In the genomic region with DNA sequence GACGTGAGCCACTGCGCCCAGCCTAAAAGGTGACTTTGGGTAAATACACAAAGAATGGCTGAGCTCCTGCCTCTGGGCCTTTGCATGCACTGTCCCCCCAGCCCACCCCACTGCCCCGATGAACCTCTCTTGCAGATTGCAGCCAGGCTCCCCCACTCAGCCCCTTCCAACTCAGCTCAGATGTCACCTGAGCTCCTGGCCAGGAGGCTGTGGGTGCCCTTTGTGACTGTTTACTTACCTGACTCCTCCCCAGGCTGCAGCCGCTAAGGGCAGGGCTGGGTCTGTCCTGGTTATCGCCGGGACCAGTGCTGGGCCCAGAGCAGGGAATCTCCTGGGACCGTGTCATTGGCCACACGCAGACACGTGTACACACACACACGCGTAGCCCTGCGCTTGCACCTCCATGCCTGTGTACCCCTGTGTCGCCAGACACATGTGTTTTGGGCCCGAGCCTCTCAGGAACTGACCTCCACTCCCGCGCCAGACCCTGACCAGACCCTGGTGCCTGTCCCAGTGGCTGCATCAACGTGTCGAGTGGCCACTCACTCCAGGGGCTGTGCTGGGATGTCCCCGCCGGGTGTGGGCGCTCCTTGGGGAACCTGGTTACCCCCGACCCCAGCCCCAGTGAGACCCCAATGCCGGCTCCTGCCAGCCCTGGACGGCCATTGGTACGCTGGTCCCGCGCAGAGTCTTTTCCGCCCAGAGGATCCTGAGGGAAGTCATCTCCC, we compare ENCODE assay signal across 1 cellular context.
TF ChIP-seq lines count a peak whose summit lies in the region.

No MANE protein-coding gene starts in this region.

TF ChIP-seq in HepG2, 621 proteins besides CTCF, POLR2A, EP300 and RAD21 (continued from another document and continues in another):
- TF ChIP-seq ZGPAT (CRISPR knock-in tag; IDR thresholded peaks at IDR 0.05), result no peak; the same call in 1 of the 2 replicates
- TF ChIP-seq UBTF (CRISPR knock-in tag; IDR thresholded peaks at IDR 0.05), result peak; percentile 52; the same call in 1 of the 2 replicates
- TF ChIP-seq, protein P1, sequence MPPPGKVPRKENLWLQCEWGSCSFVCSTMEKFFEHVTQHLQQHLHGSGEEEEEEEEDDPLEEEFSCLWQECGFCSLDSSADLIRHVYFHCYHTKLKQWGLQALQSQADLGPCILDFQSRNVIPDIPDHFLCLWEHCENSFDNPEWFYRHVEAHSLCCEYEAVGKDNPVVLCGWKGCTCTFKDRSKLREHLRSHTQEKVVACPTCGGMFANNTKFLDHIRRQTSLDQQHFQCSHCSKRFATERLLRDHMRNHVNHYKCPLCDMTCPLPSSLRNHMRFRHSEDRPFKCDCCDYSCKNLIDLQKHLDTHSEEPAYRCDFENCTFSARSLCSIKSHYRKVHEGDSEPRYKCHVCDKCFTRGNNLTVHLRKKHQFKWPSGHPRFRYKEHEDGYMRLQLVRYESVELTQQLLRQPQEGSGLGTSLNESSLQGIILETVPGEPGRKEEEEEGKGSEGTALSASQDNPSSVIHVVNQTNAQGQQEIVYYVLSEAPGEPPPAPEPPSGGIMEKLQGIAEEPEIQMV (CRISPR knock-in tag; IDR thresholded peaks at IDR 0.05; ENCODE audit: low read depth), result no peak
- TF ChIP-seq ZNF737 (CRISPR knock-in tag; IDR thresholded peaks at IDR 0.05; ENCODE audit: borderline replicate concordance), result no peak
- no peak for TF ChIP-seq ZFYVE20 (CRISPR knock-in tag; IDR thresholded peaks at IDR 0.05; ENCODE audit: borderline replicate concordance, low read depth)
- peak; percentile 71; the same call in 1 of the 2 replicates for TF ChIP-seq ZFY (CRISPR knock-in tag; IDR thresholded peaks at IDR 0.05)
- TF ChIP-seq ZMYM3 (CRISPR knock-in tag; IDR thresholded peaks at IDR 0.05), result peak; percentile 84
- TF ChIP-seq TRAFD1 (CRISPR knock-in tag; IDR thresholded peaks at IDR 0.05; ENCODE audit: borderline replicate concordance), result no peak
- no peak for TF ChIP-seq SSRP1 (CRISPR knock-in tag; IDR thresholded peaks at IDR 0.05)
- TF ChIP-seq ZNF7 (CRISPR knock-in tag; IDR thresholded peaks at IDR 0.05), result no peak
- TF ChIP-seq GATAD2A (CRISPR knock-in tag; IDR thresholded peaks at IDR 0.05), result peak; percentile 59; the same call in 1 of the 2 replicates
- TF ChIP-seq, protein P2, sequence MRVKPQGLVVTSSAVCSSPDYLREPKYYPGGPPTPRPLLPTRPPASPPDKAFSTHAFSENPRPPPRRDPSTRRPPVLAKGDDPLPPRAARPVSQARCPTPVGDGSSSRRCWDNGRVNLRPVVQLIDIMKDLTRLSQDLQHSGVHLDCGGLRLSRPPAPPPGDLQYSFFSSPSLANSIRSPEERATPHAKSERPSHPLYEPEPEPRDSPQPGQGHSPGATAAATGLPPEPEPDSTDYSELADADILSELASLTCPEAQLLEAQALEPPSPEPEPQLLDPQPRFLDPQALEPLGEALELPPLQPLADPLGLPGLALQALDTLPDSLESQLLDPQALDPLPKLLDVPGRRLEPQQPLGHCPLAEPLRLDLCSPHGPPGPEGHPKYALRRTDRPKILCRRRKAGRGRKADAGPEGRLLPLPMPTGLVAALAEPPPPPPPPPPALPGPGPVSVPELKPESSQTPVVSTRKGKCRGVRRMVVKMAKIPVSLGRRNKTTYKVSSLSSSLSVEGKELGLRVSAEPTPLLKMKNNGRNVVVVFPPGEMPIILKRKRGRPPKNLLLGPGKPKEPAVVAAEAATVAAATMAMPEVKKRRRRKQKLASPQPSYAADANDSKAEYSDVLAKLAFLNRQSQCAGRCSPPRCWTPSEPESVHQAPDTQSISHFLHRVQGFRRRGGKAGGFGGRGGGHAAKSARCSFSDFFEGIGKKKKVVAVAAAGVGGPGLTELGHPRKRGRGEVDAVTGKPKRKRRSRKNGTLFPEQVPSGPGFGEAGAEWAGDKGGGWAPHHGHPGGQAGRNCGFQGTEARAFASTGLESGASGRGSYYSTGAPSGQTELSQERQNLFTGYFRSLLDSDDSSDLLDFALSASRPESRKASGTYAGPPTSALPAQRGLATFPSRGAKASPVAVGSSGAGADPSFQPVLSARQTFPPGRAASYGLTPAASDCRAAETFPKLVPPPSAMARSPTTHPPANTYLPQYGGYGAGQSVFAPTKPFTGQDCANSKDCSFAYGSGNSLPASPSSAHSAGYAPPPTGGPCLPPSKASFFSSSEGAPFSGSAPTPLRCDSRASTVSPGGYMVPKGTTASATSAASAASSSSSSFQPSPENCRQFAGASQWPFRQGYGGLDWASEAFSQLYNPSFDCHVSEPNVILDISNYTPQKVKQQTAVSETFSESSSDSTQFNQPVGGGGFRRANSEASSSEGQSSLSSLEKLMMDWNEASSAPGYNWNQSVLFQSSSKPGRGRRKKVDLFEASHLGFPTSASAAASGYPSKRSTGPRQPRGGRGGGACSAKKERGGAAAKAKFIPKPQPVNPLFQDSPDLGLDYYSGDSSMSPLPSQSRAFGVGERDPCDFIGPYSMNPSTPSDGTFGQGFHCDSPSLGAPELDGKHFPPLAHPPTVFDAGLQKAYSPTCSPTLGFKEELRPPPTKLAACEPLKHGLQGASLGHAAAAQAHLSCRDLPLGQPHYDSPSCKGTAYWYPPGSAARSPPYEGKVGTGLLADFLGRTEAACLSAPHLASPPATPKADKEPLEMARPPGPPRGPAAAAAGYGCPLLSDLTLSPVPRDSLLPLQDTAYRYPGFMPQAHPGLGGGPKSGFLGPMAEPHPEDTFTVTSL (CRISPR knock-in tag; IDR thresholded peaks at IDR 0.05; ENCODE audit: borderline replicate concordance), result no peak
- no peak for TF ChIP-seq ZNF549 (CRISPR knock-in tag; IDR thresholded peaks at IDR 0.05)
- TF ChIP-seq, protein P3, sequence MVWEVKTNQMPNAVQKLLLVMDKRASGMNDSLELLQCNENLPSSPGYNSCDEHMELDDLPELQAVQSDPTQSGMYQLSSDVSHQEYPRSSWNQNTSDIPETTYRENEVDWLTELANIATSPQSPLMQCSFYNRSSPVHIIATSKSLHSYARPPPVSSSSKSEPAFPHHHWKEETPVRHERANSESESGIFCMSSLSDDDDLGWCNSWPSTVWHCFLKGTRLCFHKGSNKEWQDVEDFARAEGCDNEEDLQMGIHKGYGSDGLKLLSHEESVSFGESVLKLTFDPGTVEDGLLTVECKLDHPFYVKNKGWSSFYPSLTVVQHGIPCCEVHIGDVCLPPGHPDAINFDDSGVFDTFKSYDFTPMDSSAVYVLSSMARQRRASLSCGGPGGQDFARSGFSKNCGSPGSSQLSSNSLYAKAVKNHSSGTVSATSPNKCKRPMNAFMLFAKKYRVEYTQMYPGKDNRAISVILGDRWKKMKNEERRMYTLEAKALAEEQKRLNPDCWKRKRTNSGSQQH (CRISPR knock-in tag; IDR thresholded peaks at IDR 0.05; ENCODE audit: low read depth), result no peak
- TF ChIP-seq RBM39 (IDR thresholded peaks at IDR 0.05; ENCODE audit: low read depth, low read length, poor library complexity, severe bottlenecking), result no peak
- no peak for TF ChIP-seq ZBTB25 (CRISPR knock-in tag; IDR thresholded peaks at IDR 0.05)
- TF ChIP-seq, protein P4, sequence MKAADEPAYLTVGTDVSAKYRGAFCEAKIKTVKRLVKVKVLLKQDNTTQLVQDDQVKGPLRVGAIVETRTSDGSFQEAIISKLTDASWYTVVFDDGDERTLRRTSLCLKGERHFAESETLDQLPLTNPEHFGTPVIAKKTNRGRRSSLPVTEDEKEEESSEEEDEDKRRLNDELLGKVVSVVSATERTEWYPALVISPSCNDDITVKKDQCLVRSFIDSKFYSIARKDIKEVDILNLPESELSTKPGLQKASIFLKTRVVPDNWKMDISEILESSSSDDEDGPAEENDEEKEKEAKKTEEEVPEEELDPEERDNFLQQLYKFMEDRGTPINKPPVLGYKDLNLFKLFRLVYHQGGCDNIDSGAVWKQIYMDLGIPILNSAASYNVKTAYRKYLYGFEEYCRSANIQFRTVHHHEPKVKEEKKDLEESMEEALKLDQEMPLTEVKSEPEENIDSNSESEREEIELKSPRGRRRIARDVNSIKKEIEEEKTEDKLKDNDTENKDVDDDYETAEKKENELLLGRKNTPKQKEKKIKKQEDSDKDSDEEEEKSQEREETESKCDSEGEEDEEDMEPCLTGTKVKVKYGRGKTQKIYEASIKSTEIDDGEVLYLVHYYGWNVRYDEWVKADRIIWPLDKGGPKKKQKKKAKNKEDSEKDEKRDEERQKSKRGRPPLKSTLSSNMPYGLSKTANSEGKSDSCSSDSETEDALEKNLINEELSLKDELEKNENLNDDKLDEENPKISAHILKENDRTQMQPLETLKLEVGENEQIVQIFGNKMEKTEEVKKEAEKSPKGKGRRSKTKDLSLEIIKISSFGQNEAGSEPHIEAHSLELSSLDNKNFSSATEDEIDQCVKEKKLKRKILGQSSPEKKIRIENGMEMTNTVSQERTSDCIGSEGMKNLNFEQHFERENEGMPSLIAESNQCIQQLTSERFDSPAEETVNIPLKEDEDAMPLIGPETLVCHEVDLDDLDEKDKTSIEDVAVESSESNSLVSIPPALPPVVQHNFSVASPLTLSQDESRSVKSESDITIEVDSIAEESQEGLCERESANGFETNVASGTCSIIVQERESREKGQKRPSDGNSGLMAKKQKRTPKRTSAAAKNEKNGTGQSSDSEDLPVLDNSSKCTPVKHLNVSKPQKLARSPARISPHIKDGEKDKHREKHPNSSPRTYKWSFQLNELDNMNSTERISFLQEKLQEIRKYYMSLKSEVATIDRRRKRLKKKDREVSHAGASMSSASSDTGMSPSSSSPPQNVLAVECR (CRISPR knock-in tag; IDR thresholded peaks at IDR 0.05; ENCODE audit: borderline replicate concordance), result peak; percentile 47; the same call in 1 of the 2 replicates
- TF ChIP-seq, protein P5, sequence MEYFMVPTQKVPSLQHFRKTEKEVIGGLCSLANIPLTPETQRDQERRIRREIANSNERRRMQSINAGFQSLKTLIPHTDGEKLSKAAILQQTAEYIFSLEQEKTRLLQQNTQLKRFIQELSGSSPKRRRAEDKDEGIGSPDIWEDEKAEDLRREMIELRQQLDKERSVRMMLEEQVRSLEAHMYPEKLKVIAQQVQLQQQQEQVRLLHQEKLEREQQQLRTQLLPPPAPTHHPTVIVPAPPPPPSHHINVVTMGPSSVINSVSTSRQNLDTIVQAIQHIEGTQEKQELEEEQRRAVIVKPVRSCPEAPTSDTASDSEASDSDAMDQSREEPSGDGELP (IDR thresholded peaks at IDR 0.05; ENCODE audit: borderline replicate concordance, low read depth), result peak; percentile 70; the same call in 1 of the 2 replicates
- TF ChIP-seq BCL6 (CRISPR knock-in tag; IDR thresholded peaks at IDR 0.05), result peak; percentile 30; the same call in 1 of the 2 replicates
- TF ChIP-seq MED13 (CRISPR knock-in tag; IDR thresholded peaks at IDR 0.05), result no peak
- peak; percentile 19; the same call in 1 of the 2 replicates for TF ChIP-seq HIVEP1 (CRISPR knock-in tag; IDR thresholded peaks at IDR 0.05)
